11 cellular contexts compared by ENCODE assay signal in genomic region chr6:31622678-31623077, GRCh38. TPM values are rescaled to one million over a fixed set of nuclear protein-coding genes. Genes with fewer than 3 reads are reported as not detected.
DNase-seq lines count a peak whose midpoint lies in the region; ATAC-seq and TF ChIP-seq lines count a peak whose summit lies in the region.
"Had no signal": no experiment of that assay in that cellular context is flagged by ENCODE, and none has a peak within 500 bp of the region (broad histone marks: within the 10 kb centered on the region; RNA-seq: fewer than 3 reads in every experiment).

No MANE protein-coding gene starts in this region.

- DNase-seq in left ventricle myocardium inferior (no peak), Right ventricle myocardium inferior (ENCODE audit: missing footprints) (no peak), kidney epithelial cell (ENCODE audit: low read depth) (no peak), vagina (ENCODE audit: extremely low spot score in 2 of 2) (peak in 1 of 2 donors; percentile 90)
- DNase-seq in activated naive CD4-positive, alpha-beta T cell treated with anti-CD3 and anti-CD28 coated beads, Interleukin-2, amount 50 U/mL, for 72 hours (ENCODE audit: low spot score in 2 of 2): no peak

- no peaks in the 10 kb centered on the region for H3K9me3 ChIP-seq in left ventricle myocardium inferior (replicated peaks)
- H3K9me3 ChIP-seq in vagina: no peaks in the 10 kb centered on the region

- H3K4me1 ChIP-seq in left ventricle myocardium inferior (peaks cover 31% of the 10 kb centered on the region), vagina (peaks cover 18% of the 10 kb centered on the region)

- no peaks in the 10 kb centered on the region for H3K9me3 Mint-ChIP-seq in activated naive CD4-positive, alpha-beta T cell treated with anti-CD3 and anti-CD28 coated beads, Interleukin-2, amount 50 U/mL, for 72 hours

- TF ChIP-seq CTCF in left ventricle myocardium inferior (IDR thresholded peaks at IDR 0.05; ENCODE audit: borderline replicate concordance): no peak
- no peak for TF ChIP-seq CTCF in kidney epithelial cell (IDR thresholded peaks at IDR 0.05; ENCODE audit: insufficient read depth, low read length, poor library complexity, severe bottlenecking)
- no peak for TF ChIP-seq CTCF in vagina (IDR thresholded peaks at IDR 0.05)

- intact Hi-C loops in left ventricle myocardium inferior (cut with micrococcal nuclease): no loop called here
- intact Hi-C loops in Right ventricle myocardium inferior (cut with DNase I): loop anchor here (5.0 kb wide), 1 partner anchor 80 kb away; the partner anchor contains the start of gene ABHD16A
- intact Hi-C loops in vagina (cut with DNase I): no loop called here

- no peak for ATAC-seq in Right ventricle myocardium inferior
- no peak for ATAC-seq in activated naive CD4-positive, alpha-beta T cell treated with anti-CD3 and anti-CD28 coated beads, Interleukin-2, amount 50 U/mL, for 72 hours
- ATAC-seq in HG02938 (IDR thresholded peaks at IDR 0.05; ENCODE audit: unreplicated experiment): no peak
- ATAC-seq in HG02870 (IDR thresholded peaks at IDR 0.05; ENCODE audit: unreplicated experiment): no peak
- no peak for ATAC-seq in HG03196 (IDR thresholded peaks at IDR 0.05; ENCODE audit: unreplicated experiment)
- ATAC-seq: left lobe of liver had no signal

- no peak for TF ChIP-seq POLR2A in vagina (IDR thresholded peaks at IDR 0.05)

- peak overlapping the region; percentile 89 for H3K4me3 ChIP-seq in left ventricle myocardium inferior
- peak overlapping the region; percentile 100 for H3K4me3 ChIP-seq in kidney epithelial cell (ENCODE audit: low read depth, low read length)
- H3K4me3 ChIP-seq in vagina: peak overlapping the region in 1 of 2 donors; percentile 59

- H3K27ac ChIP-seq in left ventricle myocardium inferior (replicated peaks): no peak overlapping the region
- H3K27ac ChIP-seq in vagina: peak overlapping the region; percentile 95

- peak overlapping the region; percentile 95 to 98 for H3K27ac Mint-ChIP-seq in activated naive CD4-positive, alpha-beta T cell treated with anti-CD3 and anti-CD28 coated beads, Interleukin-2, amount 50 U/mL, for 72 hours

- peaks cover 54 to 56% of the 10 kb centered on the region in 2 donors for H3K36me3 Mint-ChIP-seq in activated naive CD4-positive, alpha-beta T cell treated with anti-CD3 and anti-CD28 coated beads, Interleukin-2, amount 50 U/mL, for 72 hours

- H3K36me3 ChIP-seq in left ventricle myocardium inferior: peaks cover 49% of the 10 kb centered on the region
- peaks cover 7% of the 10 kb centered on the region for H3K36me3 ChIP-seq in kidney epithelial cell (ENCODE audit: control insufficient read depth, insufficient read depth, low read length)
- peaks cover 0 to 45% of the 10 kb centered on the region in 2 donors for H3K36me3 ChIP-seq in vagina

- H3K27me3 ChIP-seq in left ventricle myocardium inferior (ENCODE audit: low read depth): no peaks in the 10 kb centered on the region
- H3K27me3 ChIP-seq in kidney epithelial cell (ENCODE audit: control insufficient read depth, insufficient read depth, low read length): no peaks in the 10 kb centered on the region
- H3K27me3 ChIP-seq in vagina: no peaks in the 10 kb centered on the region

RNA-seq across cellular contexts. Expression of gene PRRC2A, which starts 2.2 kb away (rescaled TPM):
- 82.4 TPM for total RNA-seq in left ventricle myocardium inferior
- 82.7 TPM for total RNA-seq in Right ventricle myocardium inferior
- 100 to 1,000 TPM; 253 to 336 TPM for total RNA-seq in activated naive CD4-positive, alpha-beta T cell treated with anti-CD3 and anti-CD28 coated beads, Interleukin-2, amount 50 U/mL, for 72 hours
- total RNA-seq in kidney epithelial cell: 117 and 143 TPM in 2 replicates
- 74.6 TPM for total RNA-seq in vagina

RNA-seq across cellular contexts. Expression of gene AIF1, which starts 7.6 kb away (rescaled TPM):
- total RNA-seq in left ventricle myocardium inferior (15.2 TPM), Right ventricle myocardium inferior (22.1 TPM), kidney epithelial cell (0.33 TPM in 1 of 2 replicates, not detected in the other), vagina (25.0 TPM)
- total RNA-seq in activated naive CD4-positive, alpha-beta T cell treated with anti-CD3 and anti-CD28 coated beads, Interleukin-2, amount 50 U/mL, for 72 hours: 100 to 1,000 TPM in 1 of 2 donors, 10 to 100 TPM in 1; 43.9 to 117 TPM
- total RNA-seq: Daoy had no signal

RNA-seq across cellular contexts. Expression of gene BAG6, which starts 29.8 kb away (rescaled TPM):
- total RNA-seq in left ventricle myocardium inferior: 260 TPM
- total RNA-seq in Right ventricle myocardium inferior: 260 TPM
- 100 to 1,000 TPM; 286 to 303 TPM for total RNA-seq in activated naive CD4-positive, alpha-beta T cell treated with anti-CD3 and anti-CD28 coated beads, Interleukin-2, amount 50 U/mL, for 72 hours
- total RNA-seq in kidney epithelial cell: 468 and 473 TPM in 2 replicates
- total RNA-seq in vagina: 139 TPM

RNA-seq across cellular contexts. Expression of gene NCR3, which starts 29.9 kb away (rescaled TPM):
- total RNA-seq in left ventricle myocardium inferior (not detected), Right ventricle myocardium inferior (0.49 TPM), kidney epithelial cell (not detected in 2 replicates), vagina (not detected)
- total RNA-seq in activated naive CD4-positive, alpha-beta T cell treated with anti-CD3 and anti-CD28 coated beads, Interleukin-2, amount 50 U/mL, for 72 hours: 10 to 100 TPM; 12.7 to 17.2 TPM
- total RNA-seq: Daoy, left lobe of liver, urinary bladder had no signal

RNA-seq across cellular contexts. Expression of gene APOM, which starts 33.0 kb away (rescaled TPM):
- total RNA-seq in left ventricle myocardium inferior (2.4 TPM), Right ventricle myocardium inferior (0.87 TPM), kidney epithelial cell (1.3 and 1.8 TPM in 2 replicates), vagina (not detected)
- total RNA-seq in activated naive CD4-positive, alpha-beta T cell treated with anti-CD3 and anti-CD28 coated beads, Interleukin-2, amount 50 U/mL, for 72 hours: 1 to 10 TPM; 2.6 to 2.7 TPM

Comparison
In these comparisons a context has a peak if more than half of its experiments do, and no peak if none do; other contexts are left out.
1. RNA of gene AIF1, which starts 7.6 kb away (total RNA-seq): 43.9 to 117 TPM in activated naive CD4-positive, alpha-beta T cell treated with anti-CD3 and anti-CD28 coated beads, Interleukin-2, amount 50 U/mL, for 72 hours, 25.0 TPM in vagina (single experiment), 22.1 TPM in Right ventricle myocardium inferior (single experiment) and 15.2 TPM in left ventricle myocardium inferior (single experiment); 0.33 TPM in kidney epithelial cell; every median in the first group is over 10 times any median in the second.